ENCODE assay signal across 25 cellular contexts in the genomic region with DNA sequence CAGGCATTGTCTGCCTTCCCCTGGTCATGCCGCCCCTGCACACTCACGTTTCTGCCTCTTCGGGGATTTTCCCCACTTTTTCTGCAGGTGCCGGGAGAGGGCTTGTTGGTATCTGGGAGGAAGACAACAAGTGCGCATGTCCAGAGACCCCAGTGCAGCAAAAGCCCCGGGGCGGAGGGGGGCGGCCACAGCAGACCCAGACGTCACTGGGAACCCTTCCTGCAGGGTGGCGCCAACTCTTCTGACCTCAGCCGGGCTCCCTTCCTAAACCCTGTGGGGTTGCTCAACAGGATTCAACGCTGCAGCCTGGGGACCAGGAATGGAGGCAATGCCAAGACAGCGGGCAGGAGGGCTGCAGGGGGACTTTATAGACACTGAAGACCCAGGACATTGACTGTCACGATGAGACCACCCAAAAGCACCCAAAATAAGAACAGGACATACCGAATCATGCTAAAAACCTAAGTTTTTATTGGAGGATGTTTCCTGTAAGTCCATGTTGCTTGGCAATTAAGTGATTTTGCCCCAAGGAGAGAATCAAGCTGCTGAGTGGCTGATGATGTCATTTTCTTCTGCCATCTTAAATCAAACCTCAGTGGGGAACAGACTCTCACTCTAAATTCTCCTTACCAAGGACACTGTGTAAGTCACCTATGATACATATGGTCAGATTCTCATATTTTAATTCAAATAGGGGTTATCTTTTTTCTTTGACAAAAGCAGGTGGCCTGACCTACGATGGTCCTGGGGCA.
"Had no signal": no experiment of that assay in that cellular context is flagged by ENCODE, and none has a peak within 500 bp of the region (broad histone marks: within the 10 kb centered on the region; RNA-seq: fewer than 3 reads in every experiment).

No MANE protein-coding gene starts in this region.

- H3K4me1 ChIP-seq: esophagus squamous epithelium, gastroesophageal sphincter, left lung, lower lobe of right lung, parathyroid adenoma, psoas muscle, tibial nerve had no signal

- H3K9ac ChIP-seq: parathyroid adenoma had no signal

- H3K9me3 ChIP-seq: esophagus squamous epithelium, lower lobe of right lung, psoas muscle, testis had no signal

- H3K9me3 Mint-ChIP-seq: dendritic cell treated with granulocyte-macrophage colony-stimulating factor and Interleukin-4, amounts not matched to agents 40 ng/mL and 50 ng/mL, for 4 days; nephron had no signal

- H3K27ac Mint-ChIP-seq: dendritic cell treated with granulocyte-macrophage colony-stimulating factor and Interleukin-4, amounts not matched to agents 40 ng/mL and 50 ng/mL, for 4 days; memory B cell; nephron; stimulated activated naive B cell treated with anti-CD40 and anti-IgM and Interleukin-4, amounts not matched to agents 10 μg/mL and 1 μg/mL and 100 μg/mL, for 72 hours; stimulated activated naive CD8-positive, alpha-beta T cell treated with anti-CD3 and anti-CD28 coated beads, Interleukin-15, amount 100 ng/mL, for 72 hours had no signal

- H3K36me3 Mint-ChIP-seq: memory B cell had no signal

- H3K27me3 ChIP-seq: testis had no signal

- FAIRE-seq: colon, keratinocyte had no signal

- DNase-seq: esophagus squamous epithelium; foreskin fibroblast; glutamatergic neuron; left lung; lower lobe of right lung; midbrain; occipital lobe; psoas muscle; retina; spleen; stimulated activated CD4-positive, alpha-beta T cell treated with anti-CD3 and anti-CD28 coated beads, Interleukin-15, amount 100 ng/mL, for 24 hours; stimulated activated CD4-positive, alpha-beta T cell treated with anti-CD3 and anti-CD28 coated beads, Interleukin-1b, Interleukin-23, amount 100 ng/mL, for 48 hours; stimulated activated CD4-positive, alpha-beta T cell treated with anti-CD3 and anti-CD28 coated beads, Interleukin-4, amount 100 ng/mL, for 4 hours; stimulated activated naive B cell treated with anti-CD40 and anti-IgM and Interleukin-4, amounts not matched to agents 10 μg/mL and 1 μg/mL and 100 μg/mL, for 72 hours; stimulated activated naive CD8-positive, alpha-beta T cell treated with anti-CD3 and anti-CD28 coated beads, Interleukin-15, amount 100 ng/mL, for 72 hours; testis had no signal

- H3K4me3 ChIP-seq: esophagus squamous epithelium, gastroesophageal sphincter, left lung, lower lobe of right lung, psoas muscle, spleen, testis, tibial nerve had no signal

- H2AFZ ChIP-seq: parathyroid adenoma had no signal

- H3K4me1 Mint-ChIP-seq: memory B cell; stimulated activated naive B cell treated with anti-CD40 and anti-IgM and Interleukin-4, amounts not matched to agents 10 μg/mL and 1 μg/mL and 100 μg/mL, for 72 hours; stimulated activated naive CD8-positive, alpha-beta T cell treated with anti-CD3 and anti-CD28 coated beads, Interleukin-15, amount 100 ng/mL, for 72 hours had no signal

- H3K79me2 ChIP-seq: parathyroid adenoma had no signal

- H3K4me3 Mint-ChIP-seq: dendritic cell treated with granulocyte-macrophage colony-stimulating factor and Interleukin-4, amounts not matched to agents 40 ng/mL and 50 ng/mL, for 4 days; memory B cell; nephron; stimulated activated naive B cell treated with anti-CD40 and anti-IgM and Interleukin-4, amounts not matched to agents 10 μg/mL and 1 μg/mL and 100 μg/mL, for 72 hours; stimulated activated naive CD8-positive, alpha-beta T cell treated with anti-CD3 and anti-CD28 coated beads, Interleukin-15, amount 100 ng/mL, for 72 hours had no signal

- H3K36me3 ChIP-seq: esophagus squamous epithelium, gastroesophageal sphincter, left lung, lower lobe of right lung, spleen, tibial nerve had no signal

- H3K27ac ChIP-seq: esophagus squamous epithelium, gastroesophageal sphincter, left lung, lower lobe of right lung, parathyroid adenoma, psoas muscle, spleen, testis, tibial nerve had no signal

- ATAC-seq: gastroesophageal sphincter; left lung; lower lobe of right lung; psoas muscle; sciatic nerve; stimulated activated naive B cell treated with anti-CD40 and anti-IgM and Interleukin-4, amounts not matched to agents 10 μg/mL and 1 μg/mL and 100 μg/mL, for 72 hours; stimulated activated naive CD8-positive, alpha-beta T cell treated with anti-CD3 and anti-CD28 coated beads, Interleukin-15, amount 100 ng/mL, for 72 hours had no signal
